ENCODE assay signal across 11 cellular contexts in genomic region chr7:55538538-55538937, GRCh38. TPM values are rescaled to one million over a fixed set of nuclear protein-coding genes. Genes with fewer than 3 reads are reported as not detected.
DNase-seq lines count a peak whose midpoint lies in the region; ATAC-seq and TF ChIP-seq lines count a peak whose summit lies in the region.
"Had no signal": no experiment of that assay in that cellular context is flagged by ENCODE, and none has a peak within 500 bp of the region (broad histone marks: within the 10 kb centered on the region; RNA-seq: fewer than 3 reads in every experiment).

No MANE protein-coding gene starts in this region.

- peak overlapping the region; percentile 74 for H3K4me2 ChIP-seq in OCI-LY1 (ENCODE audit: low read length)

- H3K27ac Mint-ChIP-seq in osteocyte (ENCODE audit: unreplicated experiment) = peak overlapping the region; percentile 32

- peaks cover 75% of the 10 kb centered on the region for H3K4me1 ChIP-seq in OCI-LY1 (ENCODE audit: insufficient read depth, low read length, severe bottlenecking)
- H3K4me1 ChIP-seq in ascending aorta = peaks cover 4 to 12% of the 10 kb centered on the region in 2 donors
- no peaks in the 10 kb centered on the region for H3K4me1 ChIP-seq in uterus

- no peaks in the 10 kb centered on the region for H4K20me1 ChIP-seq in OCI-LY1 (ENCODE audit: insufficient read depth, low read length)

- H3K27me3 Mint-ChIP-seq in osteocyte (ENCODE audit: unreplicated experiment) = no peaks in the 10 kb centered on the region

- H3K4me3 ChIP-seq in OCI-LY1 (ENCODE audit: low read depth, low read length, poor library complexity, severe bottlenecking) (peak overlapping the region; percentile 54), ascending aorta (no peak overlapping the region), uterus (no peak overlapping the region)

- intact Hi-C loops in ascending aorta (cut with DNase I) = no loop called here
- intact Hi-C loops in uterus (cut with DNase I; ENCODE audit: low total_unique reads) = no loop called here

- no peaks in the 10 kb centered on the region for H3K9me3 Mint-ChIP-seq in osteocyte (ENCODE audit: unreplicated experiment)

- H3K27ac ChIP-seq in OCI-LY1 (ENCODE audit: low read depth, low read length, poor library complexity, severe bottlenecking) (peak overlapping the region; percentile 100), ascending aorta (no peak overlapping the region), uterus (no peak overlapping the region)

- DNase-seq in EL = peak; percentile 92
- peak; percentile 87 for DNase-seq in dedifferentiated amniotic fluid mesenchymal stem cell (ENCODE audit: extremely low spot score)
- DNase-seq in osteocyte (ENCODE audit: extremely low spot score, unreplicated experiment) = no peak
- no peak for DNase-seq in ascending aorta (ENCODE audit: low spot score in 2 of 2)
- DNase-seq in uterus = no peak
- DNase-seq: activated naive CD4-positive, alpha-beta T cell treated with anti-CD3 and anti-CD28 coated beads, Interleukin-2, amount 50 U/mL, for 16 hours; stimulated activated naive CD4-positive, alpha-beta T cell treated with Interleukin-2 at 50 U/mL for 16 hours; T-helper 9 cell had no signal

- peak overlapping the region; percentile 79; the same call in 1 of the 2 replicates for H3K9ac ChIP-seq in OCI-LY1 (ENCODE audit: low read length)

- H3K36me3 ChIP-seq in OCI-LY1 (ENCODE audit: insufficient read depth, low read length) = peaks cover 12% of the 10 kb centered on the region
- no peaks in the 10 kb centered on the region for H3K36me3 ChIP-seq in ascending aorta
- H3K36me3 ChIP-seq in uterus = no peaks in the 10 kb centered on the region

- no peaks in the 10 kb centered on the region for H3K9me3 ChIP-seq in OCI-LY1 (ENCODE audit: low read length)
- H3K9me3 ChIP-seq in ascending aorta = no peaks in the 10 kb centered on the region
- no peaks in the 10 kb centered on the region for H3K9me3 ChIP-seq in uterus

- H3K36me3 Mint-ChIP-seq in osteocyte (ENCODE audit: unreplicated experiment) = no peaks in the 10 kb centered on the region

- H3K79me2 ChIP-seq in OCI-LY1 (ENCODE audit: insufficient read depth, low read length) = peaks cover 62% of the 10 kb centered on the region

- no peak for TF ChIP-seq POLR2A in uterus (IDR thresholded peaks at IDR 0.05)

- TF ChIP-seq CTCF in OCI-LY1 (IDR thresholded peaks at IDR 0.05; ENCODE audit: low read length) (no peak), osteocyte (IDR thresholded peaks at IDR 0.05) (no peak), ascending aorta (IDR thresholded peaks at IDR 0.05) (no peak), uterus (IDR thresholded peaks at IDR 0.05) (no peak)

- H3K4me3 Mint-ChIP-seq in osteocyte (ENCODE audit: unreplicated experiment) = no peak overlapping the region

- H2AFZ ChIP-seq in OCI-LY1 (ENCODE audit: low read length) = no peak overlapping the region

- H3F3A ChIP-seq in OCI-LY1 (ENCODE audit: insufficient read depth, low read length) = peaks cover 18% of the 10 kb centered on the region

- H3K9me2 ChIP-seq in OCI-LY1 (ENCODE audit: low read depth, low read length) = no peaks in the 10 kb centered on the region

- H3K4me1 Mint-ChIP-seq in osteocyte (ENCODE audit: unreplicated experiment) = peaks cover 53% of the 10 kb centered on the region

- H3K27me3 ChIP-seq in OCI-LY1 (ENCODE audit: insufficient read depth, low read length) (no peaks in the 10 kb centered on the region), ascending aorta (no peaks in the 10 kb centered on the region), uterus (no peaks in the 10 kb centered on the region)

- no peak for ATAC-seq in GM18867 (IDR thresholded peaks at IDR 0.05; ENCODE audit: unreplicated experiment)
- ATAC-seq in GM21423 (IDR thresholded peaks at IDR 0.05; ENCODE audit: unreplicated experiment) = no peak

RNA-seq across cellular contexts. Expression of gene VOPP1, which starts 33.8 kb away (rescaled TPM):
- 86.6 and 88.6 TPM in 2 replicates for total RNA-seq in osteocyte
- total RNA-seq in ascending aorta = 78.8 TPM
- 10 to 100 TPM; 22.1 to 58.9 (median 39.8) TPM for total RNA-seq in uterus

Comparison
In these comparisons a context has a peak if more than half of its experiments do, and no peak if none do; other contexts are left out.
1. DNase-seq: peak in EL (single experiment) and dedifferentiated amniotic fluid mesenchymal stem cell (single experiment); none in osteocyte (single experiment), ascending aorta (0 of 2) and uterus (0 of 2).